In the genomic region with DNA sequence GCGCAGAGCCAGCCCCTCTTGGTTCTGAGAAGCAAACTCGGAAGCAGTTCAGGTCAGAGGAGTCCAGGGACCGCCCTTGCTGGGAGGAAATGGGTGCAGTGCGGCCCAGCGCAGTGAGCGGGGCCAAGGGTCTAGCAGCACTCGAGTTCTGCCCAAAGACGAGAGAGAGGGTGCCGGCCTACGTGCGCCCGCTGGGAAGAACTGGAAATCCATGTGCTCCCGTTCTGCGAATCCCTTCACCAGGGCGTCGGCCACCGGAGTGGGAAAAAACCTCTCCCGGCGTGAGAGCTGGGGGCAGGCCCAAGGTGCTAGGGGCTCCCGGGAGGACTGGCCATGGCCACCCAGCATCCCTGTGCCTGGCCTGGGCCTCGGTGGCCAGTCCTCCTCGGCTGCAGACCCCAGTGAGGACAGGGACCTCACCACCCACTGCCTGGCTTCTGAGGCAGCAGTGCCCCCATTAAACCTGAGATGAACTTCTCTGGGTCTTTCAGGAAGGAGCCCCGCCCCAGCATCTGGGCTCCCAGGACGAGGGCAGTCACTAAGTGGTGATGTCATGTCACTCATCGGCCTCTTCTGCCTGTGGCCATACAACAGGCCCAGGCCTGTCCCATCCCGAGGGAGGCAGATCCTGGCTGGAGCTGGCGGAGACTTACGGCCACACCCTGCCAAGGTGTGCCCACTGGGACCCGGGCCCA, we compare ENCODE assay signal across 8 cellular contexts. TPM values are rescaled to one million over a fixed set of nuclear protein-coding genes. Genes with fewer than 3 reads are reported as not detected.
DNase-seq lines count a peak whose midpoint lies in the region; ATAC-seq and TF ChIP-seq lines count a peak whose summit lies in the region.

No MANE protein-coding gene starts in this region.

- H3K27ac ChIP-seq in CD4-positive, CD25-positive, alpha-beta regulatory T cell (ENCODE audit: insufficient read depth, low read length, poor library complexity, severe bottlenecking) = peak overlapping the region; percentile 83
- H3K27ac ChIP-seq in WERI-Rb-1 = peak overlapping the region; percentile 88

- intact Hi-C loops in mucosa of descending colon (cut with DNase I, micrococcal nuclease) = no loop called here

- CTCF ChIA-PET in GM10248 (lab: Yijun Ruan, JAX) = interaction anchor here (0.9 to 2.2 kb wide), 3 partner anchors 10 to 231 kb away, joined by 3 to 8 read pairs (median 3); a partner anchor contains a TSS

- TF ChIP-seq CTCF in WERI-Rb-1 (IDR thresholded peaks at IDR 0.05; ENCODE audit: low read depth, low read length) = no peak
- no peak for TF ChIP-seq CTCF in mucosa of descending colon (IDR thresholded peaks at IDR 0.05)
- no peak for TF ChIP-seq CTCF in GM10248 (IDR thresholded peaks at IDR 0.05; ENCODE audit: control extremely low read depth, extremely low read depth, low read depth, missing control alignments)
- TF ChIP-seq CTCF in GM13977 (IDR thresholded peaks at IDR 0.05; ENCODE audit: extremely low read depth, insufficient read depth, missing control alignments) = no peak

- H3K36me3 Mint-ChIP-seq in CD4-positive, CD25-positive, alpha-beta regulatory T cell = no peaks in the 10 kb centered on the region
- H3K36me3 Mint-ChIP-seq in IgD-negative memory B cell = no peaks in the 10 kb centered on the region

- no peak overlapping the region for H3K4me3 ChIP-seq in CD4-positive, CD25-positive, alpha-beta regulatory T cell (ENCODE audit: low read depth, low read length)
- H3K4me3 ChIP-seq in WERI-Rb-1 (ENCODE audit: low read depth, low read length) (peak overlapping the region; percentile 5), mucosa of descending colon (no peak overlapping the region)

- no peaks in the 10 kb centered on the region for H3K9me3 Mint-ChIP-seq in CD4-positive, CD25-positive, alpha-beta regulatory T cell
- no peaks in the 10 kb centered on the region for H3K9me3 Mint-ChIP-seq in IgD-negative memory B cell

- POLR2A ChIA-PET in GM10248 (lab: Yijun Ruan, JAX) = no interaction called here

- H3K36me3 ChIP-seq in CD4-positive, CD25-positive, alpha-beta regulatory T cell (ENCODE audit: control insufficient read depth, insufficient read depth, low read length) = no peaks in the 10 kb centered on the region
- H3K36me3 ChIP-seq in WERI-Rb-1 = no peaks in the 10 kb centered on the region
- no peaks in the 10 kb centered on the region for H3K36me3 ChIP-seq in mucosa of descending colon (ENCODE audit: low read depth)

- no peak for ATAC-seq in CD4-positive, CD25-positive, alpha-beta regulatory T cell (ENCODE audit: low read depth in 2 of 2)
- ATAC-seq in mucosa of descending colon (peak; percentile 51), GM21576 (IDR thresholded peaks at IDR 0.05; ENCODE audit: unreplicated experiment) (no peak)

- H3K9me3 ChIP-seq in CD4-positive, CD25-positive, alpha-beta regulatory T cell (ENCODE audit: control insufficient read depth in 2 of 2, low read length in 2 of 2) = no peaks in the 10 kb centered on the region
- H3K9me3 ChIP-seq in WERI-Rb-1 (ENCODE audit: severe bottlenecking) = peaks cover 2% of the 10 kb centered on the region
- H3K9me3 ChIP-seq in mucosa of descending colon = no peaks in the 10 kb centered on the region

- in situ Hi-C loops in GM13977 (cut with MboI; ENCODE audit: low pct_unique_long_range_greater_than_20kb, low sequenced_read_pairs, unreplicated experiment) = no loop called here

- DNase-seq in CD4-positive, CD25-positive, alpha-beta regulatory T cell = no peak
- peak; percentile 95 for DNase-seq in WERI-Rb-1
- peak; percentile 56 to 89 (median 71) for DNase-seq in mucosa of descending colon
- DNase-seq in GM10248 (ENCODE audit: extremely low spot score) = no peak
- no peak for DNase-seq in cortex of kidney (lab: John Stamatoyannopoulos, UW)
- DNase-seq in GM13977 (ENCODE audit: low spot score) = no peak

- H3K4me1 Mint-ChIP-seq in CD4-positive, CD25-positive, alpha-beta regulatory T cell = peaks cover 4 to 70% (median 22%) of the 10 kb centered on the region in 4 donors
- H3K4me1 Mint-ChIP-seq in IgD-negative memory B cell = peaks cover 9 to 19% (median 19%) of the 10 kb centered on the region in 3 donors

- H3K27me3 ChIP-seq in CD4-positive, CD25-positive, alpha-beta regulatory T cell (ENCODE audit: control insufficient read depth, insufficient read depth, low read length) = no peaks in the 10 kb centered on the region
- no peaks in the 10 kb centered on the region for H3K27me3 ChIP-seq in WERI-Rb-1 (ENCODE audit: insufficient read depth, low read depth, severe bottlenecking)

- H3K27ac Mint-ChIP-seq in CD4-positive, CD25-positive, alpha-beta regulatory T cell = peak overlapping the region; percentile 86 to 96 (median 90)
- peak overlapping the region; percentile 85 to 89 (median 86) for H3K27ac Mint-ChIP-seq in IgD-negative memory B cell

- peak overlapping the region; percentile 83 to 89 (median 88) for H3K4me3 Mint-ChIP-seq in CD4-positive, CD25-positive, alpha-beta regulatory T cell
- peak overlapping the region in 3 of 4 donors; percentile 61 to 92 (median 76) for H3K4me3 Mint-ChIP-seq in IgD-negative memory B cell

- H3K27me3 Mint-ChIP-seq in CD4-positive, CD25-positive, alpha-beta regulatory T cell = no peaks in the 10 kb centered on the region
- no peaks in the 10 kb centered on the region for H3K27me3 Mint-ChIP-seq in IgD-negative memory B cell

- peaks cover 73% of the 10 kb centered on the region for H3K4me1 ChIP-seq in CD4-positive, CD25-positive, alpha-beta regulatory T cell (ENCODE audit: control insufficient read depth, insufficient read depth, low read length, poor library complexity, severe bottlenecking)
- peaks cover 55% of the 10 kb centered on the region for H3K4me1 ChIP-seq in mucosa of descending colon (ENCODE audit: low read depth)

RNA-seq across cellular contexts. Expression of a gene that starts 10.6 kb away (rescaled TPM):
- total RNA-seq in CD4-positive, CD25-positive, alpha-beta regulatory T cell = 21.5 TPM
- polyA plus RNA-seq in CD4-positive, CD25-positive, alpha-beta regulatory T cell = 10 to 100 TPM; 44.7 to 55.6 (median 45.7) TPM
- 30.3 TPM for polyA plus RNA-seq in IgD-negative memory B cell
- 10 to 100 TPM; 47.4 to 54.1 (median 52.0) TPM for total RNA-seq in mucosa of descending colon

RNA-seq across cellular contexts. Expression of a gene that starts 13.0 kb away (rescaled TPM):
- total RNA-seq in CD4-positive, CD25-positive, alpha-beta regulatory T cell = 4.8 TPM
- 1 to 10 TPM in 2 of 4 donors, under 1 TPM in 2; 0.76 to 1.9 (median 0.92) TPM for polyA plus RNA-seq in CD4-positive, CD25-positive, alpha-beta regulatory T cell
- 0.78 TPM for polyA plus RNA-seq in IgD-negative memory B cell
- total RNA-seq in mucosa of descending colon = 10 to 100 TPM; 15.9 to 81.3 (median 22.1) TPM

Comparison
In these comparisons a context has a peak if more than half of its experiments do, and no peak if none do; other contexts are left out.
1. DNase-seq: peak in WERI-Rb-1 (single experiment) and mucosa of descending colon (3 of 3); none in CD4-positive, CD25-positive, alpha-beta regulatory T cell (0 of 3), GM10248 (single experiment), cortex of kidney (single experiment) and GM13977 (single experiment).